ENCODE assay signal across 17 cellular contexts in genomic region chr5:141942185-141942857, GRCh38. TPM values are rescaled to one million over a fixed set of nuclear protein-coding genes. Genes with fewer than 3 reads are reported as not detected.
DNase-seq lines count a peak whose midpoint lies in the region; ATAC-seq, FAIRE-seq and TF ChIP-seq lines count a peak whose summit lies in the region.
"Had no signal": no experiment of that assay in that cellular context is flagged by ENCODE, and none has a peak within 500 bp of the region (broad histone marks: within the 10 kb centered on the region; RNA-seq: fewer than 3 reads in every experiment).

No MANE protein-coding gene starts in this region.

- no peaks in the 10 kb centered on the region for H3K27me3 ChIP-seq in CD8-positive, alpha-beta memory T cell (ENCODE audit: insufficient read depth, low read length, poor library complexity, severe bottlenecking)
- H3K27me3 ChIP-seq in K562 (ENCODE audit: control insufficient read depth in 2 of 2, insufficient read depth in 2 of 2, low read length in 2 of 2), result peaks cover 11 to 22% of the 10 kb centered on the region in 2 experiments; a peak in 3 of 5 replicates
- no peaks in the 10 kb centered on the region for H3K27me3 ChIP-seq in HepG2 (ENCODE audit: control insufficient read depth in 1 of 2, insufficient read depth in 2 of 2, low read length in 2 of 2)
- H3K27me3 ChIP-seq in spleen (replicated peaks in 1 of 7), result no peaks in the 10 kb centered on the region

- H3K27ac Mint-ChIP-seq in CD8-positive, alpha-beta memory T cell, result peak overlapping the region in 5 of 8 donors; percentile 11 to 69 (median 59)

- TF ChIP-seq POLR2A in K562 (conservative IDR thresholded peaks at IDR 0.05) (no peak), HepG2 (IDR thresholded peaks at IDR 0.05; ENCODE audit: insufficient read depth in 1 of 2, low read depth in 2 of 2, low read length in 2 of 2) (no peak), spleen (IDR thresholded peaks at IDR 0.05) (no peak)

- in situ Hi-C loops in K562 (cut with MboI) (no loop called here), HepG2 (cut with HindIII; ENCODE audit: extremely low pct_ligation_motif_present, low pct_unique_long_range_greater_than_20kb) (no loop called here)

- CTCF ChIA-PET in CD8-positive, alpha-beta memory T cell (lab: Charles Lee), result interaction anchor here (1.0 to 1.2 kb wide), 3 partner anchors 8 to 251 kb away, joined by 3 read pairs; no protein-coding TSS in a partner anchor
- CTCF ChIA-PET in K562 (lab: Yijun Ruan, JAX; ENCODE audit: low intra/inter-chr PET ratio), result interaction anchor here (0.7 kb wide), 1 partner anchor 202 kb away, joined by 3 read pairs; no protein-coding TSS in a partner anchor
- CTCF ChIA-PET in HepG2 (lab: Yijun Ruan, JAX; ENCODE audit: low intra/inter-chr PET ratio, low total read pairs), result no interaction called here

- WGBS in K562 (ENCODE audit: insufficient coverage, low coverage, missing lambda C conversion rate), result 25% methylated on average over 9 of the region's 9 CpGs
- 57% methylated on average over 7 of the region's 9 CpGs for WGBS in HepG2 (ENCODE audit: low lambda C conversion rate)
- 82 to 89% (median 85%) methylated on average over 9 of the region's 9 CpGs for WGBS in spleen, 5 donors

- H2AFZ ChIP-seq in K562 (ENCODE audit: low read depth, low read length), result no peak overlapping the region
- H2AFZ ChIP-seq in HepG2 (ENCODE audit: low read length), result no peak overlapping the region

- no peaks in the 10 kb centered on the region for H3K27me3 Mint-ChIP-seq in CD8-positive, alpha-beta memory T cell

- H3K36me3 Mint-ChIP-seq in CD8-positive, alpha-beta memory T cell, result peaks cover 0 to 29% (median 0%) of the 10 kb centered on the region in 3 donors

- no peak for TF ChIP-seq RAD21 in K562 (CRISPR knock-in tag; conservative IDR thresholded peaks at IDR 0.05 in 1 of 2, IDR thresholded peaks at IDR 0.05 in 1 of 2)
- no peak for TF ChIP-seq RAD21 in HepG2 (CRISPR knock-in tag; IDR thresholded peaks at IDR 0.05)

- no peak overlapping the region for H3K27ac ChIP-seq in CD8-positive, alpha-beta memory T cell (ENCODE audit: low read depth, low read length)
- H3K27ac ChIP-seq in K562 (ENCODE audit: extremely low read depth, low read depth, low read length), result no peak overlapping the region
- peak overlapping the region; percentile 20 for H3K27ac ChIP-seq in HepG2 (ENCODE audit: extremely low read length, insufficient read depth, low read length)
- H3K27ac ChIP-seq in spleen, result peak overlapping the region in 5 of 8 donors; percentile 20 to 82 (median 65)

- BruUV-seq in K562 (replicated peaks; lab: Mats Ljungman, UMichigan), result no TSS peak
- no TSS peak for BruUV-seq in HepG2 (replicated peaks; lab: Mats Ljungman, UMichigan)

- H3K4me3 Mint-ChIP-seq in CD8-positive, alpha-beta memory T cell, result no peak overlapping the region
- H3K4me3 Mint-ChIP-seq: neural crest cell had no signal

- no peak for DNase-seq in CD8-positive, alpha-beta memory T cell
- DNase-seq in K562 (ENCODE audit: extremely low read depth in 1 of 4, low spot score in 3 of 4), result no peak
- peak; percentile 51 for DNase-seq in HepG2 (ENCODE audit: low spot score)
- DNase-seq in spleen, result no peak
- no peak for DNase-seq in urothelium cell line (ENCODE audit: low spot score)
- DNase-seq in COLO668 (lab: John Stamatoyannopoulos, UW; ENCODE audit: unreplicated experiment), result no peak
- DNase-seq: activated CD4-positive, CD25-positive, alpha-beta regulatory T cell treated with anti-CD3 and anti-CD28 coated beads, Interleukin-2, amount 50 U/mL, for 72 hours; activated CD8-positive, alpha-beta memory T cell treated with anti-CD3 and anti-CD28 coated beads, Interleukin-2, amount 50 U/mL, for 48 hours; DMS153; NCI-H1048; NCI-H526 treated with DMSO at 0.1 percent for 48 hours; OCI-M1; substantia nigra had no signal

- no peaks in the 10 kb centered on the region for H3K9me3 ChIP-seq in CD8-positive, alpha-beta memory T cell (ENCODE audit: low read length)
- H3K9me3 ChIP-seq in K562 (replicated peaks; ENCODE audit: control insufficient read depth, insufficient read depth, low read depth, low read length) (no peaks in the 10 kb centered on the region), HepG2 (ENCODE audit: low read length) (no peaks in the 10 kb centered on the region), spleen (no peaks in the 10 kb centered on the region)

- H3K36me3 ChIP-seq in CD8-positive, alpha-beta memory T cell (ENCODE audit: insufficient read depth, low read length), result peaks cover 5% of the 10 kb centered on the region
- H3K36me3 ChIP-seq in K562 (ENCODE audit: control insufficient read depth, insufficient read depth, low read length), result peaks cover 19% of the 10 kb centered on the region; the same call in 2 of the 3 replicates
- peaks cover 11 to 19% of the 10 kb centered on the region in 2 experiments; a peak in 4 of 5 replicates for H3K36me3 ChIP-seq in HepG2 (replicated peaks in 1 of 2; ENCODE audit: control insufficient read depth in 1 of 2, insufficient read depth in 2 of 2, low read length in 2 of 2)
- peaks cover 0 to 62% (median 28%) of the 10 kb centered on the region in 6 donors for H3K36me3 ChIP-seq in spleen

- TF ChIP-seq EP300 in K562 (IDR thresholded peaks at IDR 0.05; ENCODE audit: low read length) (no peak), HepG2 (IDR thresholded peaks at IDR 0.05; ENCODE audit: low read depth in 2 of 2, low read length in 2 of 2) (no peak), HepG2 (CRISPR knock-in tag; IDR thresholded peaks at IDR 0.05; ENCODE audit: borderline replicate concordance) (no peak)

- peaks cover 0 to 2% (median 0%) of the 10 kb centered on the region in 3 donors for H3K4me1 Mint-ChIP-seq in CD8-positive, alpha-beta memory T cell

- no peaks in the 10 kb centered on the region for H3K4me1 ChIP-seq in CD8-positive, alpha-beta memory T cell (ENCODE audit: insufficient read depth, low read length)
- H3K4me1 ChIP-seq in K562 (replicated peaks in 1 of 2; ENCODE audit: control insufficient read depth in 2 of 2, insufficient read depth in 2 of 2, low read length in 2 of 2) (peaks cover 0 to 9% of the 10 kb centered on the region in 2 experiments; a peak in 2 of 5 replicates), HepG2 (ENCODE audit: insufficient read depth, low read length) (peaks cover 18% of the 10 kb centered on the region), spleen (peaks cover 4 to 71% (median 44%) of the 10 kb centered on the region in 6 donors)

- TF ChIP-seq CTCF in K562 (IDR thresholded peaks at IDR 0.05 in 2 of 3, conservative IDR thresholded peaks at IDR 0.05 in 1 of 3; ENCODE audit: insufficient read depth in 2 of 3, low read depth in 1 of 3, low read length in 3 of 3), result no peak
- no peak for TF ChIP-seq CTCF in HepG2 (CRISPR knock-in tag; IDR thresholded peaks at IDR 0.05)
- no peak for TF ChIP-seq CTCF in spleen (IDR thresholded peaks at IDR 0.05 in 8 of 11, conservative IDR thresholded peaks at IDR 0.05 in 3 of 11)

- FAIRE-seq in K562 (lab: Jason Lieb, UNC) (peak; percentile 23), HepG2 (lab: Jason Lieb, UNC) (peak; percentile 63), urothelium cell line (lab: Jason Lieb, UNC) (no peak)

- no peak overlapping the region for H3K9ac ChIP-seq in K562 (ENCODE audit: insufficient read depth in 1 of 2, low read depth in 2 of 2, low read length in 2 of 2)
- no peak overlapping the region; the same call in 1 of the 2 replicates for H3K9ac ChIP-seq in HepG2 (ENCODE audit: insufficient read depth, low read depth, low read length)

- H3K9me3 Mint-ChIP-seq in CD8-positive, alpha-beta memory T cell, result no peaks in the 10 kb centered on the region
- H3K9me3 Mint-ChIP-seq: neural crest cell had no signal

- POLR2A ChIA-PET in CD8-positive, alpha-beta memory T cell (lab: Charles Lee), result no interaction called here
- POLR2A ChIA-PET in K562 (lab: Yijun Ruan, JAX) (interaction anchor here (1.0 to 3.6 kb wide), 5 partner anchors 12 to 278 kb away, joined by 3 to 18 read pairs (median 4); partner anchors contain the start of gene RNF14), HepG2 (lab: Yijun Ruan, JAX) (interaction anchor here (0.8 to 1.3 kb wide), 3 partner anchors 19 to 20 kb away, joined by 4 to 5 read pairs (median 4); partner anchors contain the start of gene DELE1)

- no peaks in the 10 kb centered on the region for H3K9me1 ChIP-seq in K562 (ENCODE audit: control insufficient read depth, insufficient read depth, low read length)

- no peak for ATAC-seq in K562
- ATAC-seq in HepG2, result peak; percentile 79
- ATAC-seq in HG03432 (IDR thresholded peaks at IDR 0.05; ENCODE audit: unreplicated experiment), result no peak
- ATAC-seq in HG03342 (IDR thresholded peaks at IDR 0.05; ENCODE audit: unreplicated experiment), result no peak

- H3K4me2 ChIP-seq in K562 (ENCODE audit: insufficient read depth, low read length) (no peak overlapping the region), HepG2 (ENCODE audit: low read depth, low read length) (no peak overlapping the region)

- H3K79me2 ChIP-seq in K562 (ENCODE audit: control insufficient read depth, insufficient read depth, low read length) (no peaks in the 10 kb centered on the region), HepG2 (ENCODE audit: insufficient read depth, low read length) (no peaks in the 10 kb centered on the region)

- intact Hi-C loops in K562 (cut with micrococcal nuclease) (no loop called here), HepG2 (cut with micrococcal nuclease; ENCODE audit: unreplicated experiment) (no loop called here), spleen (cut with DNase I; ENCODE audit: low total_unique reads) (no loop called here)

- H3K4me3 ChIP-seq in CD8-positive, alpha-beta memory T cell (ENCODE audit: low read length), result no peak overlapping the region
- H3K4me3 ChIP-seq in K562, result no peak overlapping the region
- no peak overlapping the region for H3K4me3 ChIP-seq in HepG2 (replicated peaks in 1 of 3; ENCODE audit: insufficient read depth in 1 of 3, low read depth in 2 of 3, low read length in 3 of 3)
- H3K4me3 ChIP-seq in spleen, result no peak overlapping the region

- H4K20me1 ChIP-seq in K562 (replicated peaks; ENCODE audit: control insufficient read depth, insufficient read depth, low read length) (0 out of 2 replicates have a peak, but pooled peaks cover 4% of the 10 kb centered on the region), HepG2 (ENCODE audit: insufficient read depth, low read length) (no peaks in the 10 kb centered on the region)

RNA-seq across cellular contexts. Expression of gene PCDH12, which starts 15.7 kb away (rescaled TPM):
- under 1 TPM; 0.33 to 0.88 TPM for total RNA-seq in CD8-positive, alpha-beta memory T cell
- 0.07 TPM for polyA plus RNA-seq in CD8-positive, alpha-beta memory T cell
- not detected in 2 replicates for total RNA-seq in K562 (2011; cell fraction: chromatin; rRNA removed; ENCODE audit: low replicate concordance)
- under 0.01 TPM in 1 of 2 replicates, not detected in the other for total RNA-seq in K562 (2011; cell fraction: nucleolus; rRNA removed)
- total RNA-seq in K562 (2011; cell fraction: nucleoplasm; rRNA removed), result not detected in 2 replicates
- 0.04 TPM in 1 of 2 replicates, not detected in the other for total RNA-seq in K562 (2014; rRNA removed)
- total RNA-seq in K562 (2014; rRNA removed; fragmentation: Illumina TruSeq; extraction: Trizol), result 0.03 TPM in 1 of 2 replicates, not detected in the other
- not detected in 2 replicates for total RNA-seq in K562 (2015; rRNA removed; fragmentation: Illumina TruSeq; extraction: Trizol)
- total RNA-seq in K562 (2021), result 0.04 TPM in 1 of 2 replicates, not detected in the other
- polyA plus RNA-seq in K562 (2011; rRNA removed), result not detected in 2 replicates
- under 0.01 TPM in 1 of 2 replicates, not detected in the other for polyA plus RNA-seq in K562 (2011; cell fraction: cytosol; rRNA removed)
- polyA plus RNA-seq in K562 (2011; cell fraction: nucleus; rRNA removed), result not detected in 2 replicates
- 0.03 and 0.79 TPM in 2 replicates for polyA plus RNA-seq in K562 (2012)
- 0.01 and 0.03 TPM in 2 replicates for polyA plus RNA-seq in K562 (2014; fragmentation: Illumina TruSeq; extraction: Trizol)
- under 1 TPM; 0.01 TPM for polyA plus RNA-seq in K562 (2014; fragmentation: Nextera tagmentation; extraction: Ambion mirVana)
- polyA plus RNA-seq in K562 (2014; rRNA removed), result 0.01 TPM in 1 of 2 replicates, not detected in the other
- polyA minus RNA-seq in K562 (2011; rRNA and poly(A)+ RNA removed), result not detected in 2 replicates
- not detected in 2 replicates for polyA minus RNA-seq in K562 (2011; cell fraction: cytosol; rRNA and poly(A)+ RNA removed)
- polyA minus RNA-seq in K562 (2011; cell fraction: nucleus; rRNA and poly(A)+ RNA removed), result not detected in 2 replicates
- not detected in 2 replicates for total RNA-seq in HepG2 (2016; rRNA removed; fragmentation: Illumina TruSeq; extraction: Trizol)
- not detected in 2 replicates for total RNA-seq in HepG2 (2016; cell fraction: cytosol; rRNA removed; fragmentation: Illumina TruSeq; extraction: Trizol; ENCODE audit: low read depth)
- total RNA-seq in HepG2 (2016; cell fraction: insoluble cytoplasmic fraction; rRNA removed; fragmentation: Illumina TruSeq; extraction: Trizol), result not detected in 2 replicates
- not detected in 2 replicates for total RNA-seq in HepG2 (2016; cell fraction: membrane; rRNA removed; fragmentation: Illumina TruSeq; extraction: Trizol)
- not detected in 2 replicates for total RNA-seq in HepG2 (2016; cell fraction: nucleus; rRNA removed; fragmentation: Illumina TruSeq; extraction: Trizol)
- polyA plus RNA-seq in HepG2 (2011; rRNA removed), result not detected in 2 replicates
- polyA plus RNA-seq in HepG2 (2011; cell fraction: cytosol; rRNA removed), result not detected in 2 replicates
- not detected in 2 replicates for polyA plus RNA-seq in HepG2 (2011; cell fraction: nucleus; rRNA removed)
- polyA plus RNA-seq in HepG2 (2012), result 0.13 and 0.25 TPM in 2 replicates
- not detected in 2 replicates for polyA plus RNA-seq in HepG2 (2016; cell fraction: cytosol; fragmentation: Illumina TruSeq; extraction: Trizol; ENCODE audit: low read depth)
- not detected in 2 replicates for polyA plus RNA-seq in HepG2 (2016; cell fraction: insoluble cytoplasmic fraction; fragmentation: Illumina TruSeq; extraction: Trizol; ENCODE audit: low read depth)
- not detected in 2 replicates for polyA plus RNA-seq in HepG2 (2016; cell fraction: membrane; fragmentation: Illumina TruSeq; extraction: Trizol; ENCODE audit: low read depth)
- not detected in 2 replicates for polyA plus RNA-seq in HepG2 (2016; cell fraction: nucleus; fragmentation: Illumina TruSeq; extraction: Trizol; ENCODE audit: insufficient read depth, low read depth)
- 0.33 TPM in 1 of 2 replicates, not detected in the other for polyA minus RNA-seq in HepG2 (2011; rRNA and poly(A)+ RNA removed; ENCODE audit: low replicate concordance)
- not detected in 2 replicates for polyA minus RNA-seq in HepG2 (2011; cell fraction: cytosol; rRNA and poly(A)+ RNA removed)
- not detected in 2 replicates for polyA minus RNA-seq in HepG2 (2011; cell fraction: nucleus; rRNA and poly(A)+ RNA removed)
- total RNA-seq in spleen, result 10 to 100 TPM; 21.3 to 72.0 (median 39.5) TPM
- 1 to 10 TPM; 2.1 to 5.2 (median 3.4) TPM for polyA plus RNA-seq in spleen
- total RNA-seq: SK-MEL-5 had no signal

RNA-seq across cellular contexts. Expression of gene DELE1, which starts 18.6 kb away (rescaled TPM):
- total RNA-seq in CD8-positive, alpha-beta memory T cell, result 10 to 100 TPM; 48.8 to 50.2 TPM
- 27.3 TPM for polyA plus RNA-seq in CD8-positive, alpha-beta memory T cell
- total RNA-seq in K562 (2011; cell fraction: chromatin; rRNA removed; ENCODE audit: low replicate concordance), result 104 and 158 TPM in 2 replicates
- 66.7 and 84.5 TPM in 2 replicates for total RNA-seq in K562 (2011; cell fraction: nucleolus; rRNA removed)
- total RNA-seq in K562 (2011; cell fraction: nucleoplasm; rRNA removed), result 76.9 and 103 TPM in 2 replicates
- total RNA-seq in K562 (2014; rRNA removed), result 48.5 and 49.8 TPM in 2 replicates
- total RNA-seq in K562 (2014; rRNA removed; fragmentation: Illumina TruSeq; extraction: Trizol), result 29.2 and 34.0 TPM in 2 replicates
- total RNA-seq in K562 (2015; rRNA removed; fragmentation: Illumina TruSeq; extraction: Trizol), result 42.6 and 51.5 TPM in 2 replicates
- total RNA-seq in K562 (2021), result 64.7 and 68.8 TPM in 2 replicates
- 73.0 and 100.0 TPM in 2 replicates for polyA plus RNA-seq in K562 (2011; rRNA removed)
- 72.9 and 97.6 TPM in 2 replicates for polyA plus RNA-seq in K562 (2011; cell fraction: cytosol; rRNA removed)
- 309 and 379 TPM in 2 replicates for polyA plus RNA-seq in K562 (2011; cell fraction: nucleus; rRNA removed)
- 49.1 and 105 TPM in 2 replicates for polyA plus RNA-seq in K562 (2012)
- 62.7 and 65.1 TPM in 2 replicates for polyA plus RNA-seq in K562 (2014; fragmentation: Illumina TruSeq; extraction: Trizol)
- 10 to 100 TPM; 16.6 to 37.6 TPM for polyA plus RNA-seq in K562 (2014; fragmentation: Nextera tagmentation; extraction: Ambion mirVana)
- polyA plus RNA-seq in K562 (2014; rRNA removed), result 66.3 and 74.4 TPM in 2 replicates
- polyA minus RNA-seq in K562 (2011; rRNA and poly(A)+ RNA removed), result 30.3 and 39.6 TPM in 2 replicates
- 32.1 and 33.3 TPM in 2 replicates for polyA minus RNA-seq in K562 (2011; cell fraction: cytosol; rRNA and poly(A)+ RNA removed)
- 47.8 and 79.8 TPM in 2 replicates for polyA minus RNA-seq in K562 (2011; cell fraction: nucleus; rRNA and poly(A)+ RNA removed)
- 46.5 and 57.5 TPM in 2 replicates for total RNA-seq in HepG2 (2016; rRNA removed; fragmentation: Illumina TruSeq; extraction: Trizol)
- total RNA-seq in HepG2 (2016; cell fraction: cytosol; rRNA removed; fragmentation: Illumina TruSeq; extraction: Trizol; ENCODE audit: low read depth), result 7.7 and 8.6 TPM in 2 replicates
- 44.4 and 53.9 TPM in 2 replicates for total RNA-seq in HepG2 (2016; cell fraction: insoluble cytoplasmic fraction; rRNA removed; fragmentation: Illumina TruSeq; extraction: Trizol)
- total RNA-seq in HepG2 (2016; cell fraction: membrane; rRNA removed; fragmentation: Illumina TruSeq; extraction: Trizol), result 23.5 and 25.7 TPM in 2 replicates
- 61.2 and 73.5 TPM in 2 replicates for total RNA-seq in HepG2 (2016; cell fraction: nucleus; rRNA removed; fragmentation: Illumina TruSeq; extraction: Trizol)
- 90.3 and 97.1 TPM in 2 replicates for polyA plus RNA-seq in HepG2 (2011; rRNA removed)
- 44.7 and 66.5 TPM in 2 replicates for polyA plus RNA-seq in HepG2 (2011; cell fraction: cytosol; rRNA removed)
- 267 and 277 TPM in 2 replicates for polyA plus RNA-seq in HepG2 (2011; cell fraction: nucleus; rRNA removed)
- polyA plus RNA-seq in HepG2 (2012), result 44.3 and 49.8 TPM in 2 replicates
- 8.6 and 10.7 TPM in 2 replicates for polyA plus RNA-seq in HepG2 (2016; cell fraction: cytosol; fragmentation: Illumina TruSeq; extraction: Trizol; ENCODE audit: low read depth)
- 46.9 and 52.3 TPM in 2 replicates for polyA plus RNA-seq in HepG2 (2016; cell fraction: insoluble cytoplasmic fraction; fragmentation: Illumina TruSeq; extraction: Trizol; ENCODE audit: low read depth)
- polyA plus RNA-seq in HepG2 (2016; cell fraction: membrane; fragmentation: Illumina TruSeq; extraction: Trizol; ENCODE audit: low read depth), result 20.4 and 27.3 TPM in 2 replicates
- 113 TPM in 2 replicates for polyA plus RNA-seq in HepG2 (2016; cell fraction: nucleus; fragmentation: Illumina TruSeq; extraction: Trizol; ENCODE audit: insufficient read depth, low read depth)
- polyA minus RNA-seq in HepG2 (2011; rRNA and poly(A)+ RNA removed; ENCODE audit: low replicate concordance), result 120 and 133 TPM in 2 replicates
- 27.7 and 33.0 TPM in 2 replicates for polyA minus RNA-seq in HepG2 (2011; cell fraction: cytosol; rRNA and poly(A)+ RNA removed)
- polyA minus RNA-seq in HepG2 (2011; cell fraction: nucleus; rRNA and poly(A)+ RNA removed), result 76.1 and 82.6 TPM in 2 replicates
- total RNA-seq in spleen, result 100 to 1,000 TPM; 101 to 194 (median 149) TPM
- polyA plus RNA-seq in spleen, result 10 to 100 TPM; 36.1 to 83.3 (median 69.7) TPM

RNA-seq across cellular contexts. Expression of gene RNF14, which starts 26.6 kb away (rescaled TPM):
- total RNA-seq in CD8-positive, alpha-beta memory T cell, result 10 to 100 TPM; 46.2 to 49.6 TPM
- 43.7 TPM for polyA plus RNA-seq in CD8-positive, alpha-beta memory T cell
- 48.4 and 50.0 TPM in 2 replicates for total RNA-seq in K562 (2011; cell fraction: chromatin; rRNA removed; ENCODE audit: low replicate concordance)
- 25.0 and 27.0 TPM in 2 replicates for total RNA-seq in K562 (2011; cell fraction: nucleolus; rRNA removed)
- 37.1 and 41.4 TPM in 2 replicates for total RNA-seq in K562 (2011; cell fraction: nucleoplasm; rRNA removed)
- 36.3 and 49.4 TPM in 2 replicates for total RNA-seq in K562 (2014; rRNA removed)
- total RNA-seq in K562 (2014; rRNA removed; fragmentation: Illumina TruSeq; extraction: Trizol), result 96.0 and 113 TPM in 2 replicates
- 63.5 and 65.7 TPM in 2 replicates for total RNA-seq in K562 (2015; rRNA removed; fragmentation: Illumina TruSeq; extraction: Trizol)
- total RNA-seq in K562 (2021), result 71.5 and 72.9 TPM in 2 replicates
- 40.2 and 75.1 TPM in 2 replicates for polyA plus RNA-seq in K562 (2011; rRNA removed)
- polyA plus RNA-seq in K562 (2011; cell fraction: cytosol; rRNA removed), result 27.5 and 29.4 TPM in 2 replicates
- polyA plus RNA-seq in K562 (2011; cell fraction: nucleus; rRNA removed), result 31.7 and 39.3 TPM in 2 replicates
- 71.4 and 72.1 TPM in 2 replicates for polyA plus RNA-seq in K562 (2012)
- 91.6 and 94.7 TPM in 2 replicates for polyA plus RNA-seq in K562 (2014; fragmentation: Illumina TruSeq; extraction: Trizol)
- 100 to 1,000 TPM; 100 to 140 TPM for polyA plus RNA-seq in K562 (2014; fragmentation: Nextera tagmentation; extraction: Ambion mirVana)
- polyA plus RNA-seq in K562 (2014; rRNA removed), result 38.1 and 41.4 TPM in 2 replicates
- polyA minus RNA-seq in K562 (2011; rRNA and poly(A)+ RNA removed), result 49.8 and 68.3 TPM in 2 replicates
- 27.7 and 44.4 TPM in 2 replicates for polyA minus RNA-seq in K562 (2011; cell fraction: cytosol; rRNA and poly(A)+ RNA removed)
- 20.3 and 28.5 TPM in 2 replicates for polyA minus RNA-seq in K562 (2011; cell fraction: nucleus; rRNA and poly(A)+ RNA removed)
- 28.1 and 42.4 TPM in 2 replicates for total RNA-seq in HepG2 (2016; rRNA removed; fragmentation: Illumina TruSeq; extraction: Trizol)
- total RNA-seq in HepG2 (2016; cell fraction: cytosol; rRNA removed; fragmentation: Illumina TruSeq; extraction: Trizol; ENCODE audit: low read depth), result 7.6 TPM in 2 replicates
- total RNA-seq in HepG2 (2016; cell fraction: insoluble cytoplasmic fraction; rRNA removed; fragmentation: Illumina TruSeq; extraction: Trizol), result 29.9 and 40.7 TPM in 2 replicates
- 23.1 and 23.3 TPM in 2 replicates for total RNA-seq in HepG2 (2016; cell fraction: membrane; rRNA removed; fragmentation: Illumina TruSeq; extraction: Trizol)
- total RNA-seq in HepG2 (2016; cell fraction: nucleus; rRNA removed; fragmentation: Illumina TruSeq; extraction: Trizol), result 16.1 and 19.9 TPM in 2 replicates
- 11.0 and 11.3 TPM in 2 replicates for polyA plus RNA-seq in HepG2 (2011; rRNA removed)
- 6.2 and 9.3 TPM in 2 replicates for polyA plus RNA-seq in HepG2 (2011; cell fraction: cytosol; rRNA removed)
- 5.6 and 8.1 TPM in 2 replicates for polyA plus RNA-seq in HepG2 (2011; cell fraction: nucleus; rRNA removed)
- polyA plus RNA-seq in HepG2 (2012), result 13.0 and 15.4 TPM in 2 replicates
- 5.0 and 7.5 TPM in 2 replicates for polyA plus RNA-seq in HepG2 (2016; cell fraction: cytosol; fragmentation: Illumina TruSeq; extraction: Trizol; ENCODE audit: low read depth)
- 23.5 and 26.8 TPM in 2 replicates for polyA plus RNA-seq in HepG2 (2016; cell fraction: insoluble cytoplasmic fraction; fragmentation: Illumina TruSeq; extraction: Trizol; ENCODE audit: low read depth)
- 11.6 and 11.8 TPM in 2 replicates for polyA plus RNA-seq in HepG2 (2016; cell fraction: membrane; fragmentation: Illumina TruSeq; extraction: Trizol; ENCODE audit: low read depth)
- 9.6 and 13.2 TPM in 2 replicates for polyA plus RNA-seq in HepG2 (2016; cell fraction: nucleus; fragmentation: Illumina TruSeq; extraction: Trizol; ENCODE audit: insufficient read depth, low read depth)
- 16.9 and 18.8 TPM in 2 replicates for polyA minus RNA-seq in HepG2 (2011; rRNA and poly(A)+ RNA removed; ENCODE audit: low replicate concordance)
- 8.3 and 10.7 TPM in 2 replicates for polyA minus RNA-seq in HepG2 (2011; cell fraction: cytosol; rRNA and poly(A)+ RNA removed)
- 10.7 and 13.6 TPM in 2 replicates for polyA minus RNA-seq in HepG2 (2011; cell fraction: nucleus; rRNA and poly(A)+ RNA removed)
- total RNA-seq in spleen, result 10 to 100 TPM; 42.5 to 60.2 (median 45.8) TPM
- 10 to 100 TPM; 13.6 to 24.3 (median 21.8) TPM for polyA plus RNA-seq in spleen

Comparison
In these comparisons a context has a peak if more than half of its experiments do, and no peak if none do; other contexts are left out.
1. H3K27ac ChIP-seq: peak in HepG2 (single experiment) and spleen (5 of 8); none in CD8-positive, alpha-beta memory T cell (single experiment) and K562 (single experiment).
2. RNA of gene PCDH12, which starts 15.7 kb away (total RNA-seq): 21.3 to 72.0 TPM in spleen; 0.33 to 0.88 TPM in CD8-positive, alpha-beta memory T cell, under 0.01 to 0.04 TPM in K562 and not detected in HepG2; every median in the first group is over 10 times any median in the second.